ENCODE assay signal across 23 cellular contexts in genomic region chr5:97267767-97268166, GRCh38.
"Had no signal": no experiment of that assay in that cellular context is flagged by ENCODE, and none has a peak within 500 bp of the region (broad histone marks: within the 10 kb centered on the region; RNA-seq: fewer than 3 reads in every experiment).

No MANE protein-coding gene starts in this region.

- H3K36me3 ChIP-seq: SJSA1 had no signal

- ATAC-seq: K562, T-cell had no signal

- H3K4me2 ChIP-seq: KMS-11 had no signal

- H3K4me3 ChIP-seq: K562, SJSA1, SK-N-MC had no signal

- H3K9ac ChIP-seq: KMS-11 had no signal

- H3K4me1 ChIP-seq: SJSA1 had no signal

- FAIRE-seq: HTR-8/SVneo, K562, RCC 7860 had no signal

- H3K9me3 ChIP-seq: SJSA1 had no signal

- DNase-seq: Kasumi-1, MM.1S, NCI-H1092 treated with DMSO at 0.1 percent for 48 hours, NCI-H1436, NCI-H187, NCI-H2029, NCI-H2081 treated with DMSO at 0.1 percent for 48 hours, NCI-H2227 treated with DMSO at 0.1 percent for 48 hours, NCI-H524 treated with DMSO at 0.1 percent for 48 hours, NCI-H69, NCI-H774, Right ventricle myocardium superior, RPMI8226, SIG-M5, SW 1271, T-cell had no signal

- H3K27me3 ChIP-seq: SJSA1 had no signal

- H3K27ac ChIP-seq: HL-60, KMS-11, SJSA1, SK-N-MC had no signal
